Comparison of ENCODE assay signal across 33 cellular contexts in genomic region chr7:43234968-43235367, GRCh38.
"Had no signal": no experiment of that assay in that cellular context is flagged by ENCODE, and none has a peak within 500 bp of the region (broad histone marks: within the 10 kb centered on the region; RNA-seq: fewer than 3 reads in every experiment).

No MANE protein-coding gene starts in this region.

- H3K27ac ChIP-seq: adrenal gland, ascending aorta, colonic mucosa, epithelial cell of prostate, esophagus squamous epithelium, gastroesophageal sphincter, heart right ventricle, WERI-Rb-1 had no signal

- H3K27me3 ChIP-seq: ascending aorta, colonic mucosa, gastroesophageal sphincter had no signal

- H3K9me3 Mint-ChIP-seq: activated B cell treated with CpG ODN at 0.5 μM for 24 hours; activated CD8-positive, alpha-beta T cell treated with anti-CD3 and anti-CD28 coated beads for 36 hours; activated naive CD4-positive, alpha-beta T cell treated with anti-CD3 and anti-CD28 coated beads for 36 hours; activated naive CD4-positive, alpha-beta T cell treated with anti-CD3 and anti-CD28 coated beads, Interleukin-2, amount 50 U/mL, for 24 hours; activated naive CD8-positive, alpha-beta T cell treated with anti-CD3 and anti-CD28 coated beads for 36 hours; activated naive CD8-positive, alpha-beta T cell treated with anti-CD3 and anti-CD28 coated beads, Interleukin-2, amount 50 U/mL, for 24 hours; activated T-cell treated with anti-CD3 and anti-CD28 coated beads, Interleukin-2, amount 50 U/mL, for 4 hours; activated T-helper 17 cell treated with anti-CD3 and anti-CD28 coated beads, Interleukin-2, amount 50 U/mL, for 72 hours; brain; T-helper 2 cell treated with Interferon-gamma antibody and Interleukin-4, amounts not matched to agents 5 μg/mL and 100 μg/mL, for 36 hours had no signal

- DNase-seq: activated B cell treated with CpG ODN at 0.5 μM for 24 hours; activated CD4-positive, alpha-beta T cell treated with anti-CD3 and anti-CD28 coated beads for 48 hours; activated CD4-positive, alpha-beta T cell treated with anti-CD3 and anti-CD28 coated beads, Interleukin-2, amount 50 U/mL, for 1 hour; activated CD4-positive, alpha-beta T cell treated with anti-CD3 and anti-CD28 coated beads, Interleukin-2, amount 50 U/mL, for 48 hours; activated CD8-positive, alpha-beta memory T cell treated with anti-CD3 and anti-CD28 coated beads for 24 hours; activated CD8-positive, alpha-beta T cell treated with anti-CD3 and anti-CD28 coated beads for 36 hours; activated effector memory CD4-positive, alpha-beta T cell treated with Interleukin-2 at 50 U/mL for 16 hours; activated naive CD4-positive, alpha-beta T cell treated with anti-CD3 and anti-CD28 coated beads for 36 hours; activated naive CD8-positive, alpha-beta T cell treated with anti-CD3 and anti-CD28 coated beads for 36 hours; activated naive CD8-positive, alpha-beta T cell treated with anti-CD3 and anti-CD28 coated beads, Interleukin-2, amount 50 U/mL, for 24 hours; activated T-cell treated with anti-CD3 and anti-CD28 coated beads, Interleukin-2, amount 50 U/mL, for 4 hours; adrenal gland; amygdala; caudate nucleus; colonic mucosa; effector CD8-positive, alpha-beta T cell; esophagus squamous epithelium; foreskin melanocyte; heart right ventricle; T-helper 1 cell; T-helper 17 cell; T1000; WERI-Rb-1 had no signal

- H3K4me3 Mint-ChIP-seq: activated B cell treated with CpG ODN at 0.5 μM for 24 hours; activated CD8-positive, alpha-beta T cell treated with anti-CD3 and anti-CD28 coated beads for 36 hours; activated naive CD4-positive, alpha-beta T cell treated with anti-CD3 and anti-CD28 coated beads for 36 hours; activated naive CD4-positive, alpha-beta T cell treated with anti-CD3 and anti-CD28 coated beads, Interleukin-2, amount 50 U/mL, for 24 hours; activated naive CD8-positive, alpha-beta T cell treated with anti-CD3 and anti-CD28 coated beads for 36 hours; activated naive CD8-positive, alpha-beta T cell treated with anti-CD3 and anti-CD28 coated beads, Interleukin-2, amount 50 U/mL, for 24 hours; activated T-cell treated with anti-CD3 and anti-CD28 coated beads, Interleukin-2, amount 50 U/mL, for 4 hours; activated T-helper 17 cell treated with anti-CD3 and anti-CD28 coated beads, Interleukin-2, amount 50 U/mL, for 72 hours; brain; T-helper 17 cell; T-helper 2 cell treated with Interferon-gamma antibody and Interleukin-4, amounts not matched to agents 5 μg/mL and 100 μg/mL, for 36 hours had no signal

- H3K36me3 Mint-ChIP-seq: activated naive CD4-positive, alpha-beta T cell treated with anti-CD3 and anti-CD28 coated beads, Interleukin-2, amount 50 U/mL, for 24 hours; activated naive CD8-positive, alpha-beta T cell treated with anti-CD3 and anti-CD28 coated beads for 36 hours; brain had no signal

- H3K27me3 Mint-ChIP-seq: activated CD8-positive, alpha-beta T cell treated with anti-CD3 and anti-CD28 coated beads for 36 hours; activated naive CD8-positive, alpha-beta T cell treated with anti-CD3 and anti-CD28 coated beads for 36 hours; brain had no signal

- H3K9me3 ChIP-seq: adrenal gland, ascending aorta, colonic mucosa, esophagus squamous epithelium, gastroesophageal sphincter, heart right ventricle had no signal

- H3K4me1 Mint-ChIP-seq: activated B cell treated with CpG ODN at 0.5 μM for 24 hours; activated naive CD4-positive, alpha-beta T cell treated with anti-CD3 and anti-CD28 coated beads, Interleukin-2, amount 50 U/mL, for 24 hours; activated naive CD8-positive, alpha-beta T cell treated with anti-CD3 and anti-CD28 coated beads for 36 hours; activated naive CD8-positive, alpha-beta T cell treated with anti-CD3 and anti-CD28 coated beads, Interleukin-2, amount 50 U/mL, for 24 hours; activated T-helper 17 cell treated with anti-CD3 and anti-CD28 coated beads, Interleukin-2, amount 50 U/mL, for 72 hours; brain had no signal

- H3K36me3 ChIP-seq: adrenal gland, ascending aorta, colonic mucosa, esophagus squamous epithelium, gastroesophageal sphincter, heart right ventricle, WERI-Rb-1 had no signal

- H3K4me3 ChIP-seq: adrenal gland, ascending aorta, colonic mucosa, esophagus squamous epithelium, gastroesophageal sphincter, heart right ventricle had no signal

- H3K27ac Mint-ChIP-seq: activated B cell treated with CpG ODN at 0.5 μM for 24 hours; activated CD8-positive, alpha-beta T cell treated with anti-CD3 and anti-CD28 coated beads for 36 hours; activated naive CD4-positive, alpha-beta T cell treated with anti-CD3 and anti-CD28 coated beads for 36 hours; activated naive CD4-positive, alpha-beta T cell treated with anti-CD3 and anti-CD28 coated beads, Interleukin-2, amount 50 U/mL, for 24 hours; activated naive CD8-positive, alpha-beta T cell treated with anti-CD3 and anti-CD28 coated beads for 36 hours; activated naive CD8-positive, alpha-beta T cell treated with anti-CD3 and anti-CD28 coated beads, Interleukin-2, amount 50 U/mL, for 24 hours; activated T-helper 17 cell treated with anti-CD3 and anti-CD28 coated beads, Interleukin-2, amount 50 U/mL, for 72 hours; brain; T-helper 17 cell; T-helper 2 cell treated with Interferon-gamma antibody and Interleukin-4, amounts not matched to agents 5 μg/mL and 100 μg/mL, for 36 hours had no signal

- FAIRE-seq: endometrium, endothelial cell of umbilical vein had no signal

- ATAC-seq: activated CD4-positive, CD25-positive, alpha-beta regulatory T cell treated with anti-CD3 and anti-CD28 coated beads, Interleukin-2, amount 50 U/mL, for 24 hours; activated CD8-positive, alpha-beta T cell treated with anti-CD3 and anti-CD28 coated beads for 36 hours; activated naive CD8-positive, alpha-beta T cell treated with anti-CD3 and anti-CD28 coated beads, Interleukin-2, amount 50 U/mL, for 24 hours; activated T-cell treated with anti-CD3 and anti-CD28 coated beads, Interleukin-2, amount 50 U/mL, for 4 hours; activated T-helper 17 cell treated with anti-CD3 and anti-CD28 coated beads, Interleukin-2, amount 50 U/mL, for 72 hours; gastroesophageal sphincter; heart right ventricle; T-helper 17 cell had no signal

- H3K4me1 ChIP-seq: adrenal gland, ascending aorta, colonic mucosa, esophagus squamous epithelium, gastroesophageal sphincter, heart right ventricle had no signal
